In genomic region chr16:11521019-11521418, GRCh38 we compare ENCODE assay signal across 28 cellular contexts.
"Had no signal": no experiment of that assay in that cellular context is flagged by ENCODE, and none has a peak within 500 bp of the region (broad histone marks: within the 10 kb centered on the region; RNA-seq: fewer than 3 reads in every experiment).

No MANE protein-coding gene starts in this region.

- H3K9me3 Mint-ChIP-seq: immature natural killer cell; natural killer cell; stimulated activated naive CD8-positive, alpha-beta T cell treated with anti-CD3 and anti-CD28 coated beads, Interleukin-15, Interleukin-2, amounts not matched to agents 100 ng/mL and 50 ng/mL, for 24 hours had no signal

- ATAC-seq: left colon, left lung, lower lobe of right lung, natural killer cell, right cardiac atrium, sciatic nerve had no signal

- H3K4me1 ChIP-seq: left lung, lower lobe of right lung, prostate gland, suprapubic skin, tibial artery, uterus had no signal

- H3K9ac ChIP-seq: neural progenitor cell had no signal

- H3K9me3 ChIP-seq: ovary, prostate gland, thoracic aorta, tibial artery, uterus had no signal

- DNase-seq: hypothalamus; immature natural killer cell; kidney; left colon; left lung; lower lobe of right lung; mammary epithelial cell; mesenchymal stem cell; natural killer cell; nephron progenitor cell; ovary; retina; stimulated activated CD4-positive, alpha-beta T cell treated with anti-CD3 and anti-CD28 coated beads, Interleukin-12 subunit alpha, Interleukin-12 subunit beta, amount 100 ng/mL, for 4 hours; stimulated activated CD4-positive, alpha-beta T cell treated with anti-CD3 and anti-CD28 coated beads, Interleukin-15, amount 100 ng/mL, for 24 hours; stimulated activated CD4-positive, alpha-beta T cell treated with anti-CD3 and anti-CD28 coated beads, Interleukin-2, amount 100 ng/mL, for 24 hours; stimulated activated CD4-positive, alpha-beta T cell treated with anti-CD3 and anti-CD28 coated beads, Interleukin-4, amount 100 ng/mL, for 1 hour; stimulated activated naive CD4-positive, alpha-beta T cell; tibial artery; trophoblast cell; uterus had no signal

- H3K4me1 Mint-ChIP-seq: immature natural killer cell, natural killer cell had no signal

- H3K36me3 ChIP-seq: left lung, lower lobe of right lung, neural progenitor cell, ovary, prostate gland, suprapubic skin, thoracic aorta, tibial artery, uterus had no signal

- H3K4me3 Mint-ChIP-seq: immature natural killer cell; natural killer cell; nephron progenitor cell; stimulated activated naive CD8-positive, alpha-beta T cell treated with anti-CD3 and anti-CD28 coated beads, Interleukin-15, Interleukin-2, amounts not matched to agents 100 ng/mL and 50 ng/mL, for 24 hours had no signal

- H3K27me3 Mint-ChIP-seq: stimulated activated naive CD8-positive, alpha-beta T cell treated with anti-CD3 and anti-CD28 coated beads, Interleukin-15, Interleukin-2, amounts not matched to agents 100 ng/mL and 50 ng/mL, for 24 hours had no signal

- H3K27me3 ChIP-seq: left lung, neural progenitor cell, ovary, suprapubic skin, tibial artery, uterus had no signal

- H3K4me2 ChIP-seq: neural progenitor cell had no signal

- H3K4me3 ChIP-seq: left lung, lower lobe of right lung, neural progenitor cell, ovary, prostate gland, skin epidermis, suprapubic skin, thoracic aorta, tibial artery, uterus had no signal

- H2AFZ ChIP-seq: neural progenitor cell had no signal

- H3K27ac ChIP-seq: left lung, lower lobe of right lung, neural progenitor cell, ovary, prostate gland, skin epidermis, suprapubic skin, thoracic aorta, tibial artery, uterus had no signal

- H3K36me3 Mint-ChIP-seq: natural killer cell, neural progenitor cell had no signal

- H3K27ac Mint-ChIP-seq: immature natural killer cell; natural killer cell; nephron progenitor cell; neural progenitor cell; stimulated activated naive CD8-positive, alpha-beta T cell treated with anti-CD3 and anti-CD28 coated beads, Interleukin-15, Interleukin-2, amounts not matched to agents 100 ng/mL and 50 ng/mL, for 24 hours had no signal
